In genomic region chr11:102493524-102493923, GRCh38 we compare ENCODE assay signal across 27 cellular contexts. TPM values are rescaled to one million over a fixed set of nuclear protein-coding genes. Genes with fewer than 3 reads are reported as not detected.
"Had no signal": no experiment of that assay in that cellular context is flagged by ENCODE, and none has a peak within 500 bp of the region (broad histone marks: within the 10 kb centered on the region; RNA-seq: fewer than 3 reads in every experiment).

No MANE protein-coding gene starts in this region.

- H3K4me1 ChIP-seq: ascending aorta, vagina had no signal

- H3K36me3 ChIP-seq: ascending aorta, brain microvascular endothelial cell, heart right ventricle, stomach, thyroid gland, upper lobe of left lung, vagina, WERI-Rb-1 had no signal

- H3K27me3 ChIP-seq: ascending aorta, brain microvascular endothelial cell, thyroid gland, upper lobe of left lung, vagina had no signal

- ATAC-seq: activated CD4-positive, CD25-positive, alpha-beta regulatory T cell treated with anti-CD3 and anti-CD28 coated beads, Interleukin-2, amount 50 U/mL, for 24 hours; heart right ventricle; left ventricle myocardium superior; stimulated activated naive B cell treated with anti-CD40 and anti-IgM and Interleukin-4, amounts not matched to agents 10 μg/mL and 1 μg/mL and 100 μg/mL, for 72 hours had no signal

- DNase-seq: activated CD4-positive, alpha-beta T cell treated with anti-CD3 and anti-CD28 coated beads for 48 hours; activated CD4-positive, alpha-beta T cell treated with anti-CD3 and anti-CD28 coated beads, Interleukin-2, amount 50 U/mL, for 48 hours; activated CD8-positive, alpha-beta memory T cell treated with anti-CD3 and anti-CD28 coated beads for 24 hours; activated effector memory CD4-positive, alpha-beta T cell treated with anti-CD3 and anti-CD28 coated beads, Interleukin-2, amount 50 U/mL, for 16 hours; activated naive CD4-positive, alpha-beta T cell treated with anti-CD3 and anti-CD28 coated beads, Interleukin-2, amount 10 ng/mL, durations not matched to agents 7 days and 5 days; activated naive CD8-positive, alpha-beta T cell treated with anti-CD3 and anti-CD28 coated beads, Interleukin-2, amount 10 ng/mL, durations not matched to agents 7 days and 5 days; dorsolateral prefrontal cortex; effector memory CD4-positive, alpha-beta T cell; heart right ventricle; left ventricle myocardium superior; posterior cingulate gyrus; stimulated activated CD4-positive, alpha-beta T cell treated with anti-CD3 and anti-CD28 coated beads, Interleukin-15, amount 100 ng/mL, for 24 hours; stimulated activated CD4-positive, alpha-beta T cell treated with anti-CD3 and anti-CD28 coated beads, Interleukin-2, amount 100 ng/mL, for 24 hours; stimulated activated naive B cell treated with anti-CD40 and anti-IgM and Interleukin-4, amounts not matched to agents 10 μg/mL and 1 μg/mL and 100 μg/mL, for 72 hours; T-helper 9 cell; thyroid gland; upper lobe of left lung; WERI-Rb-1 had no signal

- H3K9me3 ChIP-seq: ascending aorta, heart right ventricle, stomach, thyroid gland, upper lobe of left lung, vagina had no signal

- H3K4me3 ChIP-seq: ascending aorta, coronary artery, dorsolateral prefrontal cortex, heart right ventricle, stomach, thyroid gland, upper lobe of left lung, vagina had no signal

- H3K27ac ChIP-seq: ascending aorta, brain microvascular endothelial cell, coronary artery, dorsolateral prefrontal cortex, heart right ventricle, stomach, thyroid gland, upper lobe of left lung, vagina, WERI-Rb-1 had no signal

RNA-seq across cellular contexts. Expression of gene MMP7, which starts 37.0 kb away (rescaled TPM):
- total RNA-seq: activated naive CD8-positive, alpha-beta T cell treated with anti-CD3 and anti-CD28 coated beads, Interleukin-2, amount 10 ng/mL, durations not matched to agents 7 days and 5 days; activated T-helper 1 cell treated with anti-CD3 and anti-CD28 coated beads, Interleukin-12 subunit alpha, Interleukin-12 subunit beta, Interleukin-2, Interleukin-4 antibody, amounts not matched to agents 30 ng/mL and 10 ng/mL and 1 ng/mL, durations not matched to agents 14 hours and 24 hours and 36 hours; ascending aorta; cardiac septum; cerebellum; left ventricle myocardium superior had no signal
